8 cellular contexts compared by ENCODE assay signal in the genomic region with DNA sequence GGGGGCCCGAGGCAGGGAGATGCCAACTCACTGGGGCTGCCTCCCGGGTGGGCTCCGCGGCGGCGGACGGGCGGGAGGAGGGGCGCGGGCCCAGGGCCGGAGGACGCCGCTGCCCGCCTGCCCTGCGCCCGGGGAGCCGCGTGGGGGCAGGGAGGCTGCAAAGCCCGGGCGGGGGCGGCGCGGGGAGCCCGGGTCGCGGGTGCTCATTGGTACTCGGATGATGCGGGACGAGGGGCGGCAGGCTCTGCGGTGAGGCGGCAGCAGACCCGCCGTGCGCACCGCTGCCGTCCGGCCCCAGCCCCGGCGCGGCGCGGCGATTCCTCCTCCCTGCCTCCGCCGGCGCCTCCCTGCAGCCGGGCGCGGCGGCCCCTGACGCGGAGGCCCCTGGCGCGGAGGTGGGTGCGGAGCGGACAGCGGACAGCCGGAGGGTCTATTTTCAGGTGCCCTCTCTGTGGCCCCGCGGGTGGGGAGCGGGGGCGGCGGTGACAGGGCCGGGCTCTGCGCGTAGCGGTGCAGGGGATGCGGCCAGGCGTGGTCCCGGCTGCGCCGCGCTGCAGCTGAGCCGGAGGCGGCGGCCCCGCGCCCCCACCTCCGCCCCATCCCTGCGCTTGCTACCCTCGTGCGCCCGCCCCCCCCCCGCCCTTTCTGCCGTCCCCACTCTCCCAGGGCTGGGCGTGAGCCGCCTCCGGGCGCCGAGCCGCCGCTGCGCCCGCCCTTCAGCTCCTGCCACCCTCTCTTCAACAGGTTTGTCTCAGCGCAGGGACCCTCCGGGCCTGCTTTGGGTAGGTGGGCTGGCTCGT. TPM values are rescaled to one million over a fixed set of nuclear protein-coding genes. Genes with fewer than 3 reads are reported as not detected.
DNase-seq lines count a peak whose midpoint lies in the region; ATAC-seq, FAIRE-seq and TF ChIP-seq lines count a peak whose summit lies in the region.

No MANE protein-coding gene starts in this region.

- H2AFZ ChIP-seq in GM23338, result peak overlapping the region; percentile 94; the same call in 1 of the 2 replicates

- H3K27me3 ChIP-seq in GM23338 (ENCODE audit: insufficient read depth) (peaks cover 10% of the 10 kb centered on the region), pancreas (no peaks in the 10 kb centered on the region)

- peaks cover 36% of the 10 kb centered on the region for H3K4me1 Mint-ChIP-seq in GM23338

- intact Hi-C loops in cardiac septum (cut with DNase I), result loop anchor here (2.0 to 5.0 kb wide), 7 partner anchors 14 to 342 kb away; partner anchors contain the start of gene ACYP2
- intact Hi-C loops in pancreas (cut with DNase I), result no loop called here

- DNase-seq in EH (ENCODE audit: low read depth) (peak; percentile 46), GM23338 (ENCODE audit: low spot score) (peak; percentile 60), NCI-H2171 (lab: John Stamatoyannopoulos, UW) (peak; percentile 40), cardiac septum (ENCODE audit: low spot score) (peak; percentile 77), pancreas (peak in 4 of 6 donors; percentile 26 to 79 (median 58)), NOMO-1 (lab: John Stamatoyannopoulos, UW; ENCODE audit: unreplicated experiment in 2 of 2) (no peak), pons (ENCODE audit: low spot score) (no peak)
- DNase-seq in activated naive CD4-positive, alpha-beta T cell treated with anti-CD3 and anti-CD28 coated beads, Interleukin-2, amount 50 U/mL, for 72 hours (ENCODE audit: low spot score in 2 of 2), result peak in 1 of 2 donors; percentile 28

- H3K79me2 ChIP-seq in GM23338 (replicated peaks; ENCODE audit: insufficient read depth), result peaks cover 39% of the 10 kb centered on the region

- H3K9me3 Mint-ChIP-seq in GM23338, result no peaks in the 10 kb centered on the region
- H3K9me3 Mint-ChIP-seq in activated naive CD4-positive, alpha-beta T cell treated with anti-CD3 and anti-CD28 coated beads, Interleukin-2, amount 50 U/mL, for 72 hours, result no peaks in the 10 kb centered on the region

- H3K4me3 ChIP-seq in GM23338, result peak overlapping the region; percentile 96
- peak overlapping the region; percentile 68 to 87 (median 76) for H3K4me3 ChIP-seq in pancreas

- TF ChIP-seq CTCF in GM23338 (conservative IDR thresholded peaks at IDR 0.05; ENCODE audit: low read depth in 2 of 2), result no peak
- TF ChIP-seq CTCF in pancreas (IDR thresholded peaks at IDR 0.05), result no peak

- H3K4me1 ChIP-seq in GM23338 (ENCODE audit: insufficient read depth), result peaks cover 26% of the 10 kb centered on the region
- peaks cover 6 to 7% (median 7%) of the 10 kb centered on the region in 3 donors for H3K4me1 ChIP-seq in pancreas

- H3K9me2 ChIP-seq in GM23338 (ENCODE audit: insufficient read depth), result no peaks in the 10 kb centered on the region

- H3K4me2 ChIP-seq in GM23338, result peak overlapping the region; percentile 90

- peaks cover 13% of the 10 kb centered on the region for H3K27me3 Mint-ChIP-seq in GM23338 (ENCODE audit: insufficient read depth, low read depth, poor library complexity)

- H3K27ac ChIP-seq in GM23338 (ENCODE audit: low read depth) (no peak overlapping the region), pancreas (peak overlapping the region; percentile 60 to 94 (median 82))

- peaks cover 14% of the 10 kb centered on the region for H4K20me1 ChIP-seq in GM23338 (replicated peaks; ENCODE audit: insufficient read depth)

- H3F3A ChIP-seq in GM23338 (replicated peaks; ENCODE audit: low read depth), result 0 out of 2 replicates have a peak, but pooled peaks cover 6% of the 10 kb centered on the region

- peak overlapping the region; percentile 90 for H3K4me3 Mint-ChIP-seq in GM23338

- H3K36me3 ChIP-seq in GM23338 (ENCODE audit: insufficient read depth), result no peaks in the 10 kb centered on the region
- no peaks in the 10 kb centered on the region for H3K36me3 ChIP-seq in pancreas

- no peaks in the 10 kb centered on the region for H3K9me3 ChIP-seq in pancreas

- FAIRE-seq in pancreas (lab: Jason Lieb, UNC), result no peak

- no peaks in the 10 kb centered on the region for H3K36me3 Mint-ChIP-seq in GM23338 (ENCODE audit: low read depth)
- peaks cover 0 to 5% of the 10 kb centered on the region in 2 donors for H3K36me3 Mint-ChIP-seq in activated naive CD4-positive, alpha-beta T cell treated with anti-CD3 and anti-CD28 coated beads, Interleukin-2, amount 50 U/mL, for 72 hours

- peak; percentile 30 for ATAC-seq in GM23338
- peak; percentile 57 to 58 for ATAC-seq in activated naive CD4-positive, alpha-beta T cell treated with anti-CD3 and anti-CD28 coated beads, Interleukin-2, amount 50 U/mL, for 72 hours
- peak; percentile 55 to 74 (median 64) for ATAC-seq in pancreas

- peak overlapping the region; percentile 44; the same call in 1 of the 2 replicates for H3K27ac Mint-ChIP-seq in GM23338
- no peak overlapping the region for H3K27ac Mint-ChIP-seq in activated naive CD4-positive, alpha-beta T cell treated with anti-CD3 and anti-CD28 coated beads, Interleukin-2, amount 50 U/mL, for 72 hours

- 0% methylated on average over 27 to 95 of the region's 98 CpGs for WGBS in pancreas, 2 donors

TF ChIP-seq in GM23338, 12 proteins besides CTCF, POLR2A, EP300 and RAD21:
- TF ChIP-seq, protein P1, sequence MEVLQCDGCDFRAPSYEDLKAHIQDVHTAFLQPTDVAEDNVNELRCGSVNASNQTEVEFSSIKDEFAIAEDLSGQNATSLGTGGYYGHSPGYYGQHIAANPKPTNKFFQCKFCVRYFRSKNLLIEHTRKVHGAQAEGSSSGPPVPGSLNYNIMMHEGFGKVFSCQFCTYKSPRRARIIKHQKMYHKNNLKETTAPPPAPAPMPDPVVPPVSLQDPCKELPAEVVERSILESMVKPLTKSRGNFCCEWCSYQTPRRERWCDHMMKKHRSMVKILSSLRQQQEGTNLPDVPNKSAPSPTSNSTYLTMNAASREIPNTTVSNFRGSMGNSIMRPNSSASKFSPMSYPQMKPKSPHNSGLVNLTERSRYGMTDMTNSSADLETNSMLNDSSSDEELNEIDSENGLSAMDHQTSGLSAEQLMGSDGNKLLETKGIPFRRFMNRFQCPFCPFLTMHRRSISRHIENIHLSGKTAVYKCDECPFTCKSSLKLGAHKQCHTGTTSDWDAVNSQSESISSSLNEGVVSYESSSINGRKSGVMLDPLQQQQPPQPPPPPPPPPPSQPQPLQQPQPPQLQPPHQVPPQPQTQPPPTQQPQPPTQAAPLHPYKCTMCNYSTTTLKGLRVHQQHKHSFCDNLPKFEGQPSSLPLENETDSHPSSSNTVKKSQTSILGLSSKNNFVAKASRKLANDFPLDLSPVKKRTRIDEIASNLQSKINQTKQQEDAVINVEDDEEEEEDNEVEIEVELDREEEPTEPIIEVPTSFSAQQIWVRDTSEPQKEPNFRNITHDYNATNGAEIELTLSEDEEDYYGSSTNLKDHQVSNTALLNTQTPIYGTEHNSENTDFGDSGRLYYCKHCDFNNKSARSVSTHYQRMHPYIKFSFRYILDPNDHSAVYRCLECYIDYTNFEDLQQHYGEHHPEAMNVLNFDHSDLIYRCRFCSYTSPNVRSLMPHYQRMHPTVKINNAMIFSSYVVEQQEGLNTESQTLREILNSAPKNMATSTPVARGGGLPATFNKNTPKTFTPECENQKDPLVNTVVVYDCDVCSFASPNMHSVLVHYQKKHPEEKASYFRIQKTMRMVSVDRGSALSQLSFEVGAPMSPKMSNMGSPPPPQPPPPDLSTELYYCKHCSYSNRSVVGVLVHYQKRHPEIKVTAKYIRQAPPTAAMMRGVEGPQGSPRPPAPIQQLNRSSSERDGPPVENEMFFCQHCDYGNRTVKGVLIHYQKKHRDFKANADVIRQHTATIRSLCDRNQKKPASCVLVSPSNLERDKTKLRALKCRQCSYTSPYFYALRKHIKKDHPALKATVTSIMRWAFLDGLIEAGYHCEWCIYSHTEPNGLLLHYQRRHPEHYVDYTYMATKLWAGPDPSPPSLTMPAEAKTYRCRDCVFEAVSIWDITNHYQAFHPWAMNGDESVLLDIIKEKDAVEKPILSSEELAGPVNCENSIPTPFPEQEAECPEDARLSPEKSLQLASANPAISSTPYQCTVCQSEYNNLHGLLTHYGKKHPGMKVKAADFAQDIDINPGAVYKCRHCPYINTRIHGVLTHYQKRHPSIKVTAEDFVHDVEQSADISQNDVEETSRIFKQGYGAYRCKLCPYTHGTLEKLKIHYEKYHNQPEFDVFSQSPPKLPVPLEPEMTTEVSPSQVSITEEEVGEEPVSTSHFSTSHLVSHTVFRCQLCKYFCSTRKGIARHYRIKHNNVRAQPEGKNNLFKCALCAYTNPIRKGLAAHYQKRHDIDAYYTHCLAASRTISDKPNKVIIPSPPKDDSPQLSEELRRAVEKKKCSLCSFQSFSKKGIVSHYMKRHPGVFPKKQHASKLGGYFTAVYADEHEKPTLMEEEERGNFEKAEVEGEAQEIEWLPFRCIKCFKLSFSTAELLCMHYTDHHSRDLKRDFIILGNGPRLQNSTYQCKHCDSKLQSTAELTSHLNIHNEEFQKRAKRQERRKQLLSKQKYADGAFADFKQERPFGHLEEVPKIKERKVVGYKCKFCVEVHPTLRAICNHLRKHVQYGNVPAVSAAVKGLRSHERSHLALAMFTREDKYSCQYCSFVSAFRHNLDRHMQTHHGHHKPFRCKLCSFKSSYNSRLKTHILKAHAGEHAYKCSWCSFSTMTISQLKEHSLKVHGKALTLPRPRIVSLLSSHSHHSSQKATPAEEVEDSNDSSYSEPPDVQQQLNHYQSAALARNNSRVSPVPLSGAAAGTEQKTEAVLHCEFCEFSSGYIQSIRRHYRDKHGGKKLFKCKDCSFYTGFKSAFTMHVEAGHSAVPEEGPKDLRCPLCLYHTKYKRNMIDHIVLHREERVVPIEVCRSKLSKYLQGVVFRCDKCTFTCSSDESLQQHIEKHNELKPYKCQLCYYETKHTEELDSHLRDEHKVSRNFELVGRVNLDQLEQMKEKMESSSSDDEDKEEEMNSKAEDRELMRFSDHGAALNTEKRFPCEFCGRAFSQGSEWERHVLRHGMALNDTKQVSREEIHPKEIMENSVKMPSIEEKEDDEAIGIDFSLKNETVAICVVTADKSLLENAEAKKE (CRISPR knock-in tag; IDR thresholded peaks at IDR 0.05), result no peak
- TF ChIP-seq JUNB (IDR thresholded peaks at IDR 0.05; ENCODE audit: unreplicated experiment) (no peak), POLR2AphosphoS5 (IDR thresholded peaks at IDR 0.05; ENCODE audit: low read depth) (peak; percentile 4; the same call in 1 of the 2 replicates)
TF ChIP-seq in GM23338: peak in this region for 1.

RNA-seq across cellular contexts. Expression of gene SPTBN1, which starts 0.6 kb away (rescaled TPM):
- total RNA-seq in GM23338 (2014; rRNA removed; shearing (Covaris generic)), result 189 and 204 TPM in 2 replicates
- polyA plus RNA-seq in GM23338 (2016; fragmentation: Nextera tagmentation; extraction: Ambion mirVana) (58.1 and 59.1 TPM in 2 replicates), pancreas (10 to 100 TPM; 43.8 to 52.9 TPM)
- total RNA-seq in activated naive CD4-positive, alpha-beta T cell treated with anti-CD3 and anti-CD28 coated beads, Interleukin-2, amount 50 U/mL, for 72 hours, result 100 to 1,000 TPM; 117 to 135 TPM
- total RNA-seq in cardiac septum (554 TPM), pancreas (100 to 1,000 TPM in 2 of 6 donors, 10 to 100 TPM in 4; 80.8 to 192 (median 89.8) TPM)

Comparison
In these comparisons a context has a peak if more than half of its experiments do, and no peak if none do; other contexts are left out.
1. DNase-seq: peak in EH (single experiment), GM23338 (single experiment), NCI-H2171 (single experiment), cardiac septum (single experiment) and pancreas (4 of 6); none in NOMO-1 (0 of 2) and pons (single experiment).
2. Peak in every context shown above with its lines, with median percentiles within 50 percentile points of each other: ATAC-seq.